Comparison of ENCODE assay signal across 14 cellular contexts in genomic region chr17:73760186-73760758, GRCh38.
DNase-seq lines count a peak whose midpoint lies in the region; ATAC-seq, FAIRE-seq and TF ChIP-seq lines count a peak whose summit lies in the region.
"Had no signal": no experiment of that assay in that cellular context is flagged by ENCODE, and none has a peak within 500 bp of the region (broad histone marks: within the 10 kb centered on the region; RNA-seq: fewer than 3 reads in every experiment).

No MANE protein-coding gene starts in this region.

- CTCF ChIA-PET in H1 (lab: Charles Lee; ENCODE audit: partially characterized antibody): interaction anchor here (0.9 to 2.0 kb wide), 5 partner anchors 10 to 28 kb away, joined by 3 to 5 read pairs (median 4); no protein-coding TSS in a partner anchor

- peak overlapping the region in 2 of 4 experiments; percentile 19 to 48; a peak in 4 of 8 replicates for H3K4me3 ChIP-seq in H1 (ENCODE audit: extremely low read depth in 1 of 4, insufficient read depth in 2 of 4, low read depth in 3 of 4, low read length in 4 of 4)

- TF ChIP-seq POLR2A in H1 (IDR thresholded peaks at IDR 0.05; ENCODE audit: control extremely low read depth in 1 of 2, low read depth in 2 of 2, low read length in 2 of 2): no peak

- no peak overlapping the region for H4K5ac ChIP-seq in H1 (ENCODE audit: insufficient read length, low read depth, low read length)

- H2AK5ac ChIP-seq in H1 (ENCODE audit: low read depth, low read length): no peak overlapping the region

- peak overlapping the region; percentile 47 to 57; a peak in 3 of 4 replicates for H3K4me2 ChIP-seq in H1 (ENCODE audit: insufficient read depth in 1 of 2, low read depth in 2 of 2, low read length in 2 of 2)

- peak; percentile 65 for FAIRE-seq in H1 (lab: Jason Lieb, UNC)
- FAIRE-seq in D721Med (lab: Jason Lieb, UNC): no peak
- FAIRE-seq: GM12891 had no signal

- TF ChIP-seq EP300 in H1 (IDR thresholded peaks at IDR 0.05; ENCODE audit: borderline replicate concordance in 1 of 2, low read depth in 2 of 2, low read length in 2 of 2): no peak

- no peak for ATAC-seq in activated CD4-positive, CD25-positive, alpha-beta regulatory T cell treated with anti-CD3 and anti-CD28 coated beads, Interleukin-2, amount 50 U/mL, for 24 hours
- ATAC-seq: PC-3; stimulated activated effector memory CD8-positive, alpha-beta T cell treated with anti-CD3 and anti-CD28 coated beads, Interleukin-12 subunit alpha, Interleukin-12 subunit beta, amount 100 ng/mL, for 72 hours had no signal

- H2BK12ac ChIP-seq in H1 (ENCODE audit: low read depth, low read length): no peak overlapping the region

- POLR2A ChIA-PET in H1 (lab: Charles Lee; ENCODE audit: partially characterized antibody): interaction anchor here (0.8 kb wide), 1 partner anchor 61 kb away, joined by 3 read pairs; no protein-coding TSS in a partner anchor

- no peak overlapping the region for H3K18ac ChIP-seq in H1 (ENCODE audit: extremely low read depth, low read length)

- no peak overlapping the region for H3K4ac ChIP-seq in H1 (replicated peaks; ENCODE audit: insufficient read length, low read depth, low read length)

- TF ChIP-seq CTCF in H1 (IDR thresholded peaks at IDR 0.05; ENCODE audit: control extremely low read depth in 1 of 3, insufficient read depth in 1 of 3, low read depth in 1 of 3, low read length in 3 of 3): no peak
- TF ChIP-seq CTCF in D721Med (IDR thresholded peaks at IDR 0.05; ENCODE audit: insufficient read depth, missing control alignments): no peak

- 42% methylated on average over 10 of the region's 10 CpGs; no CpG with 5 or more reads in 1 of the 2 experiments for WGBS in H1 (ENCODE audit: extremely low coverage in 1 of 2, insufficient coverage in 1 of 2, insufficient read length in 1 of 2, insufficient replicate concordance in 2 of 2, low coverage in 1 of 2, low lambda C conversion rate in 2 of 2, missing lambda C conversion rate in 1 of 2), 2 experiments

- 0 out of 2 replicates have a peak overlapping the region, but pooled peaks have one; percentile 18 for H2BK15ac ChIP-seq in H1 (ENCODE audit: low read length)

- H2BK120ac ChIP-seq in H1 (replicated peaks; ENCODE audit: low read depth, low read length): no peak overlapping the region

- H3K23me2 ChIP-seq in H1 (ENCODE audit: low read depth, low read length): no peaks in the 10 kb centered on the region

- DNase-seq in A172 (ENCODE audit: low spot score) (peak; percentile 14), DMS153 (lab: John Stamatoyannopoulos, UW) (peak; percentile 85), NCI-H146 treated with DMSO at 0.1 percent for 48 hours (lab: John Stamatoyannopoulos, UW; ENCODE audit: unreplicated experiment) (peak; percentile 18), H1 (ENCODE audit: low read depth in 1 of 2, low spot score in 2 of 2) (peak in 1 of 2 experiments; percentile 76), D721Med (ENCODE audit: insufficient read length, low spot score) (no peak), HCEC 1CT (no peak), nucleus accumbens (lab: John Stamatoyannopoulos, UW) (no peak)
- DNase-seq: EL; naive B cell; PC-3; stimulated activated CD4-positive, alpha-beta T cell treated with anti-CD3 and anti-CD28 coated beads, Interleukin-4, amount 100 ng/mL, for 24 hours had no signal

- H2BK5ac ChIP-seq in H1 (ENCODE audit: low read depth, low read length): no peak overlapping the region

- TF ChIP-seq RAD21 in H1 (IDR thresholded peaks at IDR 0.05 in 1 of 2, conservative IDR thresholded peaks at IDR 0.05 in 1 of 2; ENCODE audit: low read depth in 2 of 2, low read length in 2 of 2): no peak

- H4K20me1 ChIP-seq in H1 (replicated peaks in 1 of 2; ENCODE audit: control insufficient read depth in 1 of 2, insufficient read depth in 2 of 2, low read length in 2 of 2): peaks cover 0 to 3% of the 10 kb centered on the region in 2 experiments

- H3K9ac ChIP-seq in H1 (replicated peaks in 1 of 4; ENCODE audit: extremely low read depth in 1 of 4, low read depth in 3 of 4, low read length in 3 of 4): no peak overlapping the region

- no peak overlapping the region for H3K14ac ChIP-seq in H1 (ENCODE audit: insufficient read length)

- no peak overlapping the region for H4K8ac ChIP-seq in H1 (ENCODE audit: extremely low read depth, insufficient read depth, low read length)

- H4K91ac ChIP-seq in H1 (replicated peaks; ENCODE audit: insufficient read length, low read length): no peak overlapping the region

- H2BK20ac ChIP-seq in H1 (ENCODE audit: low read length): no peak overlapping the region

- H3K4me1 ChIP-seq in H1 (replicated peaks in 1 of 4; ENCODE audit: control insufficient read depth in 3 of 4, insufficient read depth in 4 of 4, low read length in 3 of 4): peaks cover 0 to 20% (median 1%) of the 10 kb centered on the region in 4 experiments; a peak in 3 of 7 replicates

- H3K23ac ChIP-seq in H1 (ENCODE audit: insufficient read length): no peak overlapping the region

- H3K56ac ChIP-seq in H1 (replicated peaks; ENCODE audit: insufficient read length, low read depth, low read length): no peak overlapping the region

- H3K27me3 ChIP-seq in H1 (replicated peaks in 1 of 4; ENCODE audit: control insufficient read depth in 3 of 4, extremely low read depth in 1 of 4, insufficient read depth in 3 of 4, low read length in 3 of 4): no peaks in the 10 kb centered on the region; a peak in 1 of 7 replicates

- H3K79me2 ChIP-seq in H1 (ENCODE audit: control insufficient read depth in 1 of 2, insufficient read depth in 2 of 2, low read length in 2 of 2): no peaks in the 10 kb centered on the region

- no peaks in the 10 kb centered on the region for H3K36me3 ChIP-seq in H1 (ENCODE audit: control insufficient read depth in 2 of 4, insufficient read depth in 4 of 4, low read length in 3 of 4)

- no peak overlapping the region for H3K27ac ChIP-seq in H1 (ENCODE audit: low read depth, low read length)

- no peaks in the 10 kb centered on the region for H3K79me1 ChIP-seq in H1 (ENCODE audit: low read depth, low read length)

- no peaks in the 10 kb centered on the region for H3K9me3 ChIP-seq in H1 (ENCODE audit: insufficient read depth in 2 of 2, low read depth in 1 of 2, low read length in 1 of 2)

- H2AFZ ChIP-seq in H1 (ENCODE audit: low read length): peak overlapping the region; percentile 89; the same call in 1 of the 2 replicates

TF ChIP-seq in H1, 55 proteins besides CTCF, POLR2A, EP300 and RAD21:
- TF ChIP-seq ATF2 (IDR thresholded peaks at IDR 0.05; ENCODE audit: low read length) (no peak), USF2 (IDR thresholded peaks at IDR 0.05; ENCODE audit: low read length) (no peak), ZNF274 (IDR thresholded peaks at IDR 0.05; ENCODE audit: borderline replicate concordance, extremely low read depth, low read length) (no peak), EGR1 (IDR thresholded peaks at IDR 0.05; ENCODE audit: borderline replicate concordance, low read depth, low read length) (no peak), JUN (IDR thresholded peaks at IDR 0.05; ENCODE audit: low read depth, low read length) (no peak), RNF2 (IDR thresholded peaks at IDR 0.05; ENCODE audit: borderline replicate concordance, low read depth, low read length, missing control alignments, poor library complexity, severe bottlenecking) (no peak), HDAC6 (IDR thresholded peaks at IDR 0.05; ENCODE audit: low read depth, low read length) (no peak), RFX5 (IDR thresholded peaks at IDR 0.05; ENCODE audit: borderline replicate concordance, low read depth, low read length) (no peak), TEAD4 (IDR thresholded peaks at IDR 0.05; ENCODE audit: low read depth, low read length) (no peak), SP4 (IDR thresholded peaks at IDR 0.05; ENCODE audit: low read length) (no peak), MAX (IDR thresholded peaks at IDR 0.05) (no peak)

Comparison
In these comparisons a context has a peak if more than half of its experiments do, and no peak if none do; other contexts are left out.
1. DNase-seq: peak in A172 (single experiment), DMS153 (single experiment) and NCI-H146 treated with DMSO at 0.1 percent for 48 hours (single experiment); none in D721Med (single experiment), HCEC 1CT (single experiment) and nucleus accumbens (0 of 56).